ENCODE assay signal across 1 cellular context in the genomic region with DNA sequence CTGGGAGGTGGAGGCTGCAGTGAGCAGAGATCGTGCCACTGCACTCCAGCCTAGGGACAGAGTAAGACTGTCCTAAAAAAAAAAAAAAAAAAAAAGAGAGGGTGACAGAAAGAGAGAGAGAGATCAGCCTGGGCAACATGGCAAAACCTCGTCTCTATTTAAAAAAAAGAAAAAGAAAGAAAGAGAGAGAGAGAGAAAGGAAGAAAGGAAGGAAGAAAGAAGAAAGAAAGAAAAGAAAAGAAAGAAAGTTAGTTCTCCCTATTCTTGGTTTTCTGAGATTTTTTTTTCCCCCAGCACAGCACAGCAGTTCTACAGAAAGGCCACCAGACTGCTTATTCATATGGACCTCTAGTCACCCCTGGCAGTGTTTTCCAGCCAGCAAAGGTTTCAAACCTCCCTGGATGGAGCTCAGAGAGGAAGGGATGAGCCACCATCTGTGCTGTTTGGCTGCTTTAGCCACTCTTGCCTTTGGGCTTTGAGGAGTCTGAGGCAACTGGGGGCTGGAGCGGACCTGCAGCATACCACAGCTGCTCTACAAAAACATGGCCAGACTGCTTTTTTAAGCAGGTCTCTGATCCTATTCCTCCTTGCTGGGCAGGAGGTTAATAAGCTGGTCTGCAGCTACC.
TF ChIP-seq lines count a peak whose summit lies in the region.

No MANE protein-coding gene starts in this region.

TF ChIP-seq in K562, 482 proteins besides CTCF, POLR2A, EP300 and RAD21:
- TF ChIP-seq, protein P1, sequence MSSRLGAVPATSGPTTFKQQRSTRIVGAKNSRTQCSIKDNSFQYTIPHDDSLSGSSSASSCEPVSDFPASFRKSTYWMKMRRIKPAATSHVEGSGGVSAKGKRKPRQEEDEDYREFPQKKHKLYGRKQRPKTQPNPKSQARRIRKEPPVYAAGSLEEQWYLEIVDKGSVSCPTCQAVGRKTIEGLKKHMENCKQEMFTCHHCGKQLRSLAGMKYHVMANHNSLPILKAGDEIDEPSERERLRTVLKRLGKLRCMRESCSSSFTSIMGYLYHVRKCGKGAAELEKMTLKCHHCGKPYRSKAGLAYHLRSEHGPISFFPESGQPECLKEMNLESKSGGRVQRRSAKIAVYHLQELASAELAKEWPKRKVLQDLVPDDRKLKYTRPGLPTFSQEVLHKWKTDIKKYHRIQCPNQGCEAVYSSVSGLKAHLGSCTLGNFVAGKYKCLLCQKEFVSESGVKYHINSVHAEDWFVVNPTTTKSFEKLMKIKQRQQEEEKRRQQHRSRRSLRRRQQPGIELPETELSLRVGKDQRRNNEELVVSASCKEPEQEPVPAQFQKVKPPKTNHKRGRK (tag; IDR thresholded peaks at IDR 0.05) = peak; percentile 66; the same call in 1 of the 2 replicates
- TF ChIP-seq, protein P2, sequence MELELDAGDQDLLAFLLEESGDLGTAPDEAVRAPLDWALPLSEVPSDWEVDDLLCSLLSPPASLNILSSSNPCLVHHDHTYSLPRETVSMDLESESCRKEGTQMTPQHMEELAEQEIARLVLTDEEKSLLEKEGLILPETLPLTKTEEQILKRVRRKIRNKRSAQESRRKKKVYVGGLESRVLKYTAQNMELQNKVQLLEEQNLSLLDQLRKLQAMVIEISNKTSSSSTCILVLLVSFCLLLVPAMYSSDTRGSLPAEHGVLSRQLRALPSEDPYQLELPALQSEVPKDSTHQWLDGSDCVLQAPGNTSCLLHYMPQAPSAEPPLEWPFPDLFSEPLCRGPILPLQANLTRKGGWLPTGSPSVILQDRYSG (tag; conservative IDR thresholded peaks at IDR 0.05; ENCODE audit: low read depth) = no peak
- no peak for TF ChIP-seq STAT5A (IDR thresholded peaks at IDR 0.05; ENCODE audit: borderline replicate concordance, low read length)
- TF ChIP-seq SETDB1 (IDR thresholded peaks at IDR 0.05; ENCODE audit: low read length) = no peak
- TF ChIP-seq DNMT1 (IDR thresholded peaks at IDR 0.05) = no peak
- TF ChIP-seq MCM3 (IDR thresholded peaks at IDR 0.05) = no peak
- TF ChIP-seq SAFB (IDR thresholded peaks at IDR 0.05; ENCODE audit: borderline replicate concordance, low read depth, low read length) = no peak
- TF ChIP-seq, protein P3, sequence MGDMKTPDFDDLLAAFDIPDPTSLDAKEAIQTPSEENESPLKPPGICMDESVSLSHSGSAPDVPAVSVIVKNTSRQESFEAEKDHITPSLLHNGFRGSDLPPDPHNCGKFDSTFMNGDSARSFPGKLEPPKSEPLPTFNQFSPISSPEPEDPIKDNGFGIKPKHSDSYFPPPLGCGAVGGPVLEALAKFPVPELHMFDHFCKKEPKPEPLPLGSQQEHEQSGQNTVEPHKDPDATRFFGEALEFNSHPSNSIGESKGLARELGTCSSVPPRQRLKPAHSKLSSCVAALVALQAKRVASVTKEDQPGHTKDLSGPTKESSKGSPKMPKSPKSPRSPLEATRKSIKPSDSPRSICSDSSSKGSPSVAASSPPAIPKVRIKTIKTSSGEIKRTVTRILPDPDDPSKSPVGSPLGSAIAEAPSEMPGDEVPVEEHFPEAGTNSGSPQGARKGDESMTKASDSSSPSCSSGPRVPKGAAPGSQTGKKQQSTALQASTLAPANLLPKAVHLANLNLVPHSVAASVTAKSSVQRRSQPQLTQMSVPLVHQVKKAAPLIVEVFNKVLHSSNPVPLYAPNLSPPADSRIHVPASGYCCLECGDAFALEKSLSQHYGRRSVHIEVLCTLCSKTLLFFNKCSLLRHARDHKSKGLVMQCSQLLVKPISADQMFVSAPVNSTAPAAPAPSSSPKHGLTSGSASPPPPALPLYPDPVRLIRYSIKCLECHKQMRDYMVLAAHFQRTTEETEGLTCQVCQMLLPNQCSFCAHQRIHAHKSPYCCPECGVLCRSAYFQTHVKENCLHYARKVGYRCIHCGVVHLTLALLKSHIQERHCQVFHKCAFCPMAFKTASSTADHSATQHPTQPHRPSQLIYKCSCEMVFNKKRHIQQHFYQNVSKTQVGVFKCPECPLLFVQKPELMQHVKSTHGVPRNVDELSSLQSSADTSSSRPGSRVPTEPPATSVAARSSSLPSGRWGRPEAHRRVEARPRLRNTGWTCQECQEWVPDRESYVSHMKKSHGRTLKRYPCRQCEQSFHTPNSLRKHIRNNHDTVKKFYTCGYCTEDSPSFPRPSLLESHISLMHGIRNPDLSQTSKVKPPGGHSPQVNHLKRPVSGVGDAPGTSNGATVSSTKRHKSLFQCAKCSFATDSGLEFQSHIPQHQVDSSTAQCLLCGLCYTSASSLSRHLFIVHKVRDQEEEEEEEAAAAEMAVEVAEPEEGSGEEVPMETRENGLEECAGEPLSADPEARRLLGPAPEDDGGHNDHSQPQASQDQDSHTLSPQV (IDR thresholded peaks at IDR 0.05) = 0 out of 2 replicates have a peak, but pooled peaks have one; percentile 22
TF ChIP-seq in K562: peak in this region for 2.
